Comparison of ENCODE assay signal across 8 cellular contexts in the genomic region with DNA sequence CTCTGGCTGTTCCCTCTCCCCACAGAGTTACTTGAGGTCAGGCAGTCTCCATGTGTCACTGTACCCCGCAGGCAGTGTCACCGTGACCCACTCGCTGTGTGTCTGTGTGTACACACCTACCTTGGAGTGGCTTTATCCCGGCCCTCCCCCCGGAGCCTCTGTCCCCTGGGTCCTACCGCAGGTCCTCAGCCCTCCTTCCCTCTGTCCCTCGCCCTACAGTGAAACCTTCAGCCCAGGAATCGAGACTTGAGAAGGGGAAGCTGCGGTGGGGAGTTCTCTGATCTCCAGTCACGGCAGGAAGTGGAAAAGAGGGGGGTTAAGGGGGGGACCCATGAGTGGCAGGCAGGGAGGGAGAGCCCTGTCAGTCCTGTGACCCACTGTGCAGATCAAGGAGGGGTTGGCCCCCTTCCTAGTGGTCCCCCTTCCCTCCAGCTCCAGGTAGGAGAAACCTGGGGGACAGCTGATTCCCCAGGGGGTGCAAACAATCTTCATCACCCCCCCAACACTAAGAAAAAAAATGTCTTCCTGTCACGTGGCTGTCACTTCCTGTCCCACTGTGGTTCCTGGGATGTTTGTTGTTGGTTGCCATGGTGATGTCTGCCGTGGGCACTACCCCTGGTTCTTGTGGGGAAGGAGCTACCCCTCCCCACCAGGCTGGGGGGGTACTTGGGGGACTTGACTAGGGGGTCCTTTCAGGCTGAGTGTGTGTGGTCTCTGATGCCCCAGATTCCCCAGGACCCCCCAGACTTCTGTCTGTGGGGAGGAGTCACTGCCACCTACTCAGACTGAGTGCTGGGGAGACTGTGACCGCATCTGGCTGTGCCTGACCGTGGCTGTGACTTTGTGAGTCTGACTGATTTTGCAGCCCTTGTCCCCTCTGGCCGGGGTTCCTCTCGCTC. TPM values are rescaled to one million over a fixed set of nuclear protein-coding genes. Genes with fewer than 3 reads are reported as not detected.
A peak's percentile ranks its signal among the peaks of the same experiment; 100 is the strongest.
DNase-seq lines count a peak whose midpoint lies in the region; FAIRE-seq and TF ChIP-seq lines count a peak whose summit lies in the region.

No MANE protein-coding gene starts in this region.

- no peak for TF ChIP-seq CTCF in astrocyte of the cerebellum (IDR thresholded peaks at IDR 0.05; ENCODE audit: low read depth, low read length, missing control alignments)

- peak overlapping the region; percentile 86 to 94 (median 91) for H3K4me3 Mint-ChIP-seq in immature natural killer cell

- peaks cover 42 to 45% (median 44%) of the 10 kb centered on the region in 3 donors for H3K27me3 Mint-ChIP-seq in immature natural killer cell (ENCODE audit: low read depth in 3 of 3)

- peaks cover 93 to 94% of the 10 kb centered on the region in 2 donors for H3K4me1 Mint-ChIP-seq in immature natural killer cell

- TF ChIP-seq POLR2A in GM19193 (IDR thresholded peaks at IDR 0.05; ENCODE audit: extremely low read depth, insufficient read depth, insufficient read length) = peak; percentile 69

- DNase-seq in AML-193 (lab: John Stamatoyannopoulos, UW) = peak; percentile 99
- DNase-seq in HTR-8/SVneo (ENCODE audit: insufficient read length, low spot score) = peak; percentile 91
- DNase-seq in T-helper 9 cell = peak; percentile 83
- DNase-seq in astrocyte of the cerebellum (ENCODE audit: low read depth) = no peak
- DNase-seq in immature natural killer cell = peak; percentile 99
- DNase-seq in stimulated activated CD4-positive, alpha-beta T cell treated with anti-CD3 and anti-CD28 coated beads, Interleukin-15, amount 100 ng/mL, for 24 hours = peak; percentile 84
- DNase-seq in cerebellum (ENCODE audit: low spot score) = no peak

- in situ Hi-C loops in astrocyte of the cerebellum (cut with HindIII; ENCODE audit: low sequenced_read_pairs) = no loop called here

- H3K36me3 Mint-ChIP-seq in immature natural killer cell = peaks cover 0 to 4% (median 0%) of the 10 kb centered on the region in 3 donors

- H3K27ac Mint-ChIP-seq in immature natural killer cell = peak overlapping the region; percentile 99 to 100 (median 100)

- peak overlapping the region; percentile 12 for H3K4me3 ChIP-seq in astrocyte of the cerebellum (ENCODE audit: low read depth, low read length)

- FAIRE-seq in HTR-8/SVneo (lab: Jason Lieb, UNC) = peak; percentile 87

- peaks cover 0 to 4% (median 2%) of the 10 kb centered on the region in 6 donors for H3K9me3 Mint-ChIP-seq in immature natural killer cell

RNA-seq across cellular contexts. Expression of a gene that starts 13.7 kb away (rescaled TPM):
- polyA plus RNA-seq in immature natural killer cell = 10 to 100 TPM in 1 of 3 donors, 1 to 10 TPM in 2; 4.6 to 12.1 (median 4.6) TPM
- total RNA-seq in cerebellum = 4.9 TPM

RNA-seq across cellular contexts. Expression of a gene that starts 35.0 kb away (rescaled TPM):
- polyA plus RNA-seq in immature natural killer cell = 1 to 10 TPM in 2 of 3 donors, under 1 TPM in 1; 0.81 to 1.8 (median 1.5) TPM
- total RNA-seq in cerebellum = 8.5 TPM

RNA-seq across cellular contexts. Expression of a gene that starts 41.9 kb away (rescaled TPM):
- polyA plus RNA-seq in immature natural killer cell = under 1 TPM in 2 of 3 donors, not detected in 1; 0.40 to 0.68 TPM
- 0.45 TPM for total RNA-seq in cerebellum

Comparison
In these comparisons a context has a peak if more than half of its experiments do, and no peak if none do; other contexts are left out.
1. DNase-seq: peak in AML-193 (2 of 2), HTR-8/SVneo (single experiment), T-helper 9 cell (single experiment), immature natural killer cell (3 of 3) and stimulated activated CD4-positive, alpha-beta T cell treated with anti-CD3 and anti-CD28 coated beads, Interleukin-15, amount 100 ng/mL, for 24 hours (single experiment); none in astrocyte of the cerebellum (single experiment) and cerebellum (single experiment).